6 cellular contexts compared by ENCODE assay signal in the genomic region with DNA sequence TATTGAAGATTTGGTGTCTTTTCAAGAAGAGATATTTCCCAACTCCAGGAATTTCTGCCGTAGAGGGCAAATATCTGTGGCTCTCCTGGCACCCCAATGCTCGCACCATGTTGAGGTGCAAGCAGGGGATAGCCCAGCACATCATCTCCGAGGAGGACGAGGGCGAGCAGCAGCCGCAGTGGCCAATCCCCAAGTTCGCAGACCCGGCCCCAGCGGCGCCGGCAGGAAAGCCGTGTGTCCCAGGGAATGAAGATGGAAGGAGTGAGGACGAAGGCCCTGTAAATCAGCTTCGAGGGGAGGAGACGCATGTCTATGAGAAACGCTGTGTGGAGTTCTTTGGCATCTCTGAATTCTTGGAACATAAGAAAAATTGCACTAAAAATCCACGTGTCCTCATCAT.
"Had no signal": no experiment of that assay in that cellular context is flagged by ENCODE, and none has a peak within 500 bp of the region (broad histone marks: within the 10 kb centered on the region; RNA-seq: fewer than 3 reads in every experiment).

No MANE protein-coding gene starts in this region.

- DNase-seq: IMR-90, KBM-7 had no signal

- H3K4me3 ChIP-seq: K562 had no signal

- H3K4me3 Mint-ChIP-seq: IgD-negative memory B cell had no signal

- ATAC-seq: HepG2, K562 had no signal

- H3K27ac ChIP-seq: HL-60 had no signal

- H3K4me1 Mint-ChIP-seq: IgD-negative memory B cell had no signal

- H3K36me3 Mint-ChIP-seq: IgD-negative memory B cell had no signal

- H3K27ac Mint-ChIP-seq: IgD-negative memory B cell had no signal
